9 cellular contexts compared by ENCODE assay signal in genomic region chrX:16123222-16123786, GRCh38. TPM values are rescaled to one million over a fixed set of nuclear protein-coding genes. Genes with fewer than 3 reads are reported as not detected.
DNase-seq lines count a peak whose midpoint lies in the region; TF ChIP-seq lines count a peak whose summit lies in the region.
"Had no signal": no experiment of that assay in that cellular context is flagged by ENCODE, and none has a peak within 500 bp of the region (broad histone marks: within the 10 kb centered on the region; RNA-seq: fewer than 3 reads in every experiment).

TSS of gene GRPR (plus strand) at chrX:16123565. CDS start at chrX:16123954, 389 bp downstream.

- H3K4me1 Mint-ChIP-seq in activated naive CD8-positive, alpha-beta T cell treated with anti-CD3 and anti-CD28 coated beads for 36 hours, result peaks cover 21% of the 10 kb centered on the region

- in situ Hi-C loops in SK-MEL-5 (cut with HindIII; ENCODE audit: low pct_unique_long_range_greater_than_20kb, low sequenced_read_pairs), result no loop called here

- H3K4me1 ChIP-seq in HEK293 (ENCODE audit: control insufficient read depth, insufficient read depth, low read length) (no peaks in the 10 kb centered on the region), uterus (no peaks in the 10 kb centered on the region)

- POLR2A ChIA-PET in HEK293 (lab: Yijun Ruan, JAX), result no interaction called here

- no peak within 1 kb of the TSS for H3K4me3 Mint-ChIP-seq in activated naive CD8-positive, alpha-beta T cell treated with anti-CD3 and anti-CD28 coated beads for 36 hours
- H3K4me3 Mint-ChIP-seq: stimulated activated naive CD8-positive, alpha-beta T cell treated with anti-CD3 and anti-CD28 coated beads, Interleukin-15, Interleukin-2, amounts not matched to agents 100 ng/mL and 50 ng/mL, for 24 hours had no signal

- no peak within 1 kb of the TSS for H3K27ac Mint-ChIP-seq in activated naive CD8-positive, alpha-beta T cell treated with anti-CD3 and anti-CD28 coated beads for 36 hours
- H3K27ac Mint-ChIP-seq: stimulated activated naive CD8-positive, alpha-beta T cell treated with anti-CD3 and anti-CD28 coated beads, Interleukin-15, Interleukin-2, amounts not matched to agents 100 ng/mL and 50 ng/mL, for 24 hours had no signal

- TF ChIP-seq POLR2A in uterus (IDR thresholded peaks at IDR 0.05), result no peak

- intact Hi-C loops in cardiac septum (cut with DNase I) (loop anchor here (5.0 to 10.0 kb wide), 2 partner anchors 311 to 549 kb away; no protein-coding TSS in a partner anchor), posterior vena cava (cut with DNase I) (no loop called here), uterus (cut with DNase I; ENCODE audit: low total_unique reads) (no loop called here)

- H3K4me3 ChIP-seq in HEK293 (ENCODE audit: low read depth, low read length) (no peak within 1 kb of the TSS), uterus (no peak within 1 kb of the TSS)

- H3K27me3 Mint-ChIP-seq in activated naive CD8-positive, alpha-beta T cell treated with anti-CD3 and anti-CD28 coated beads for 36 hours, result peaks cover 20% of the 10 kb centered on the region

- DNase-seq in GM03348 (ENCODE audit: low spot score) (peak; percentile 72), MV-4-11 (lab: John Stamatoyannopoulos, UW) (peak; percentile 69), SK-MEL-5 (ENCODE audit: low read depth, low spot score) (peak; percentile 87), cardiac septum (ENCODE audit: low spot score) (peak; percentile 82), posterior vena cava (ENCODE audit: low spot score) (peak; percentile 88), uterus (peak; percentile 50 to 77)
- DNase-seq in activated naive CD8-positive, alpha-beta T cell treated with anti-CD3 and anti-CD28 coated beads for 36 hours, result peak; percentile 54

- H3K36me3 ChIP-seq in HEK293 (ENCODE audit: control insufficient read depth in 2 of 2, insufficient read depth in 1 of 2, low read length in 2 of 2), result no peaks in the 10 kb centered on the region
- no peaks in the 10 kb centered on the region for H3K36me3 ChIP-seq in uterus

- H3K9me3 Mint-ChIP-seq in activated naive CD8-positive, alpha-beta T cell treated with anti-CD3 and anti-CD28 coated beads for 36 hours, result peaks cover 5% of the 10 kb centered on the region

- H3K9me3 ChIP-seq in HEK293 (ENCODE audit: control insufficient read depth, insufficient read depth, low read depth, low read length), result no peaks in the 10 kb centered on the region
- H3K9me3 ChIP-seq in uterus, result no peaks in the 10 kb centered on the region

- H3K27ac ChIP-seq in HEK293 (ENCODE audit: extremely low read depth, low read depth, low read length) (no peak within 1 kb of the TSS), uterus (no peak within 1 kb of the TSS)

- CTCF ChIA-PET in HEK293 (lab: Yijun Ruan, JAX), result interaction anchor here (0.5 to 3.7 kb wide), 13 partner anchors 10 to 547 kb away, joined by 3 to 14 read pairs (median 3); no protein-coding TSS in a partner anchor

- TF ChIP-seq CTCF in HEK293 (tag by site-specific recombination; IDR thresholded peaks at IDR 0.05), result 0 out of 2 replicates have a peak, but pooled peaks have one; percentile 21
- TF ChIP-seq CTCF in uterus (IDR thresholded peaks at IDR 0.05), result peak; percentile 50 to 55 (median 52)

- H3K27me3 ChIP-seq in uterus, result no peaks in the 10 kb centered on the region

- H3K36me3 Mint-ChIP-seq in activated naive CD8-positive, alpha-beta T cell treated with anti-CD3 and anti-CD28 coated beads for 36 hours, result peaks cover 5% of the 10 kb centered on the region

TF ChIP-seq in HEK293, 187 proteins besides CTCF, POLR2A, EP300 and RAD21:
- TF ChIP-seq ZNF777 (tag by site-specific recombination; IDR thresholded peaks at IDR 0.05; ENCODE audit: borderline replicate concordance) (no peak), PRDM6 (tag by site-specific recombination; IDR thresholded peaks at IDR 0.05) (no peak), ZNF768 (tag by site-specific recombination; IDR thresholded peaks at IDR 0.05) (no peak), ZNF654 (tag by site-specific recombination; IDR thresholded peaks at IDR 0.05; ENCODE audit: low read depth) (peak; percentile 21)

RNA-seq across cellular contexts. Expression of gene GRPR, which starts in this region (rescaled TPM):
- total RNA-seq in SK-MEL-5 (2014; rRNA removed; shearing (Covaris generic)), result 0.77 and 0.92 TPM in 2 replicates
- polyA plus RNA-seq in SK-MEL-5 (2015; cell fraction: cytosol; rRNA removed), result 0.18 and 0.55 TPM in 2 replicates
- polyA plus RNA-seq in SK-MEL-5 (2015; cell fraction: nucleus; rRNA removed), result 0.33 and 0.60 TPM in 2 replicates
- total RNA-seq in activated naive CD8-positive, alpha-beta T cell treated with anti-CD3 and anti-CD28 coated beads for 36 hours, result not detected
- 0.32 TPM for total RNA-seq in cardiac septum
- under 1 TPM; 0.14 to 0.19 TPM for total RNA-seq in posterior vena cava
- total RNA-seq in uterus, result under 1 TPM in 3 of 4 donors, not detected in 1; 0.48 to 0.77 (median 0.67) TPM

Comparison
In these comparisons a context has a peak if more than half of its experiments do, and no peak if none do; other contexts are left out.
1. Peak in DNase-seq in SK-MEL-5; RNA of the gene not detected or under 1 TPM.
2. Peak in DNase-seq in activated naive CD8-positive, alpha-beta T cell treated with anti-CD3 and anti-CD28 coated beads for 36 hours; RNA of the gene not detected or under 1 TPM.
3. Peak in DNase-seq in cardiac septum; RNA of the gene not detected or under 1 TPM.
4. Peak in DNase-seq in posterior vena cava; RNA of the gene not detected or under 1 TPM.
5. Peak in DNase-seq in uterus; RNA of the gene not detected or under 1 TPM.